ENCODE assay signal across 8 cellular contexts in the genomic region with DNA sequence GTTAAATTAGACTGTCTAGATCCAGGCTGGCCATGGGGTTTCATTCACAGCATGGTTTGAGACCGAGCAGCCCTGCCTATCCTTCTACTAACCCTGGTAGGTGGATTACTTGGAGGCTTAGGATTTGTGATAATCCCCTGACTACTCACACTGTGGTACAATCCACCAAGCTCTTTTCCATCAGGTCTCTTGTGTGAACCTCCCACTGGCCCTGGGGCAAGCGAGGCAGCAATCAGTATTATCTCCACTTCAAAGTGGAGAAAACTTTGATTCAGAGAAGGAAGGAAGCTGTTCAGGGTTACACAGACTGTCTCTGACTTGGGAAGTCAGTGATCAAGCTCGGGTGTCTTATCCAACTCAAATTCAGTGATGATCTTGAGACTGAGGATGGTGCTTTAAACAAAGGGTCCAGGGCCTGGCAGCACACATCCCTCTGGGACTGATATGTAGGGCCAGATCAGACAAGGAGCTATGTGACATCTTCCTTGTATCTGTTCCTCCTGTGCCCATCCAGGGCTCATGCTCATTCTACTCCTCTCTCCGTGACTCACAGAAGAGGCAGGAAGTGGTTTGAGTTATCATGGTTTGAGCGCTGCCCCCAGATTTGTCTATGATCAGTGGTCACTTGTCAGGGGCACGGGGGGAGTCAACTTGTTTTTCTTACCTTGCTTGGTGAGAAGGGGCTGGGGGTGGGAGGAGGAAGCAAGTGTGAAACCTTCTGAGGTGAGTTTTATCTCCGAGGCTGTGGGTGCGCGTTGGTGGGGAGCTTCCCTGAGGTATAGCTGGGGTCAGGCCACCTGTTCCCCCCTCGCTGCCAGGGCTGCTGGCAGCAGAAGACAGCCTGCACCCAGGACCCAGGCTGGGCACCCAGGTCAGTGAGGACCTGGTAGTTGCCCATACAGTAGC. TPM values are rescaled to one million over a fixed set of nuclear protein-coding genes. Genes with fewer than 3 reads are reported as not detected.
DNase-seq lines count a peak whose midpoint lies in the region; ATAC-seq and TF ChIP-seq lines count a peak whose summit lies in the region.

No MANE protein-coding gene starts in this region.

- ATAC-seq in Right ventricle myocardium superior (ENCODE audit: poor library complexity) = no peak
- ATAC-seq in HG02970 (IDR thresholded peaks at IDR 0.05; ENCODE audit: low FRiP score, unreplicated experiment) = no peak

- TF ChIP-seq CTCF in left ventricle myocardium inferior (IDR thresholded peaks at IDR 0.05; ENCODE audit: borderline replicate concordance) (no peak), fibroblast of pulmonary artery (IDR thresholded peaks at IDR 0.05; ENCODE audit: low read length, missing control alignments) (no peak)

- H3K9me3 ChIP-seq in left ventricle myocardium inferior (replicated peaks) = no peaks in the 10 kb centered on the region

- peaks cover 62% of the 10 kb centered on the region for H3K36me3 ChIP-seq in left ventricle myocardium inferior

- peaks cover 54% of the 10 kb centered on the region for H3K4me1 ChIP-seq in left ventricle myocardium inferior

- no peak overlapping the region for H3K4me3 ChIP-seq in left ventricle myocardium inferior
- no peak overlapping the region for H3K4me3 ChIP-seq in fibroblast of pulmonary artery (replicated peaks; ENCODE audit: low read depth, low read length)

- H3K27ac ChIP-seq in left ventricle myocardium inferior (replicated peaks) = peak overlapping the region; percentile 87

- DNase-seq in left ventricle myocardium inferior (no peak), Right ventricle myocardium superior (no peak), HS-5 (ENCODE audit: low read depth) (peak; percentile 38), fibroblast of pulmonary artery (ENCODE audit: low read depth) (peak; percentile 35), RPMI8226 (no peak)
- peak; percentile 78 to 86 for DNase-seq in activated CD4-positive, alpha-beta T cell treated with anti-CD3 and anti-CD28 coated beads, Interleukin-2, amount 50 U/mL, for 48 hours
- DNase-seq in stimulated activated CD8-positive, alpha-beta memory T cell treated with anti-CD3 and anti-CD28 coated beads, Interleukin-7, amount 100 ng/mL, for 1 hour (ENCODE audit: low read depth in 2 of 2) = peak; percentile 37 to 50

- intact Hi-C loops in left ventricle myocardium inferior (cut with micrococcal nuclease) = no loop called here
- intact Hi-C loops in Right ventricle myocardium superior (cut with DNase I) = no loop called here

- no peaks in the 10 kb centered on the region for H3K27me3 ChIP-seq in left ventricle myocardium inferior (ENCODE audit: low read depth)

RNA-seq across cellular contexts. Expression of a gene that starts 48.6 kb away (rescaled TPM):
- total RNA-seq in left ventricle myocardium inferior = 187 TPM
- 138 TPM for total RNA-seq in Right ventricle myocardium superior

Comparison
In these comparisons a context has a peak if more than half of its experiments do, and no peak if none do; other contexts are left out.
1. DNase-seq: peak in HS-5 (single experiment), activated CD4-positive, alpha-beta T cell treated with anti-CD3 and anti-CD28 coated beads, Interleukin-2, amount 50 U/mL, for 48 hours (2 of 2), fibroblast of pulmonary artery (single experiment) and stimulated activated CD8-positive, alpha-beta memory T cell treated with anti-CD3 and anti-CD28 coated beads, Interleukin-7, amount 100 ng/mL, for 1 hour (2 of 2); none in left ventricle myocardium inferior (single experiment), Right ventricle myocardium superior (single experiment) and RPMI8226 (single experiment).